In genomic region chr6:25477006-25477590, GRCh38 we compare ENCODE assay signal across 14 cellular contexts.
A peak's percentile ranks its signal among the peaks of the same experiment; 100 is the strongest.
DNase-seq lines count a peak whose midpoint lies in the region; ATAC-seq, FAIRE-seq and TF ChIP-seq lines count a peak whose summit lies in the region.
"Had no signal": no experiment of that assay in that cellular context is flagged by ENCODE, and none has a peak within 500 bp of the region (broad histone marks: within the 10 kb centered on the region; RNA-seq: fewer than 3 reads in every experiment).

No MANE protein-coding gene starts in this region.

- H2AFZ ChIP-seq in astrocyte (ENCODE audit: low read depth, low read length) = no peak overlapping the region

- no peaks in the 10 kb centered on the region for H3K79me2 ChIP-seq in astrocyte (ENCODE audit: insufficient read depth, low read length)

- peak overlapping the region; percentile 87 for H3K27ac Mint-ChIP-seq in astrocyte (ENCODE audit: unreplicated experiment)
- H3K27ac Mint-ChIP-seq: activated B cell treated with CpG ODN at 0.5 μM for 24 hours had no signal

- no peak for ATAC-seq in HG02981 (IDR thresholded peaks at IDR 0.05; ENCODE audit: unreplicated experiment)
- no peak for ATAC-seq in GM19467 (IDR thresholded peaks at IDR 0.05; ENCODE audit: unreplicated experiment)

- no peaks in the 10 kb centered on the region for H3K27me3 ChIP-seq in astrocyte (ENCODE audit: insufficient read depth, low read length)
- no peaks in the 10 kb centered on the region for H3K27me3 ChIP-seq in colonic mucosa
- H3K27me3 ChIP-seq: BLaER1, uterus had no signal

- peak; percentile 81 for FAIRE-seq in astrocyte (lab: Jason Lieb, UNC)

- intact Hi-C loops in colonic mucosa (cut with DNase I) = no loop called here

- peak overlapping the region; percentile 24 for H3K4me2 ChIP-seq in astrocyte (ENCODE audit: low read length)
- H3K4me2 ChIP-seq: BLaER1 had no signal

- H3K9me3 ChIP-seq in astrocyte (ENCODE audit: insufficient read depth, low read depth, low read length) (no peaks in the 10 kb centered on the region), colonic mucosa (no peaks in the 10 kb centered on the region)
- H3K9me3 ChIP-seq: BLaER1, uterus had no signal

- no peaks in the 10 kb centered on the region for H3K9me3 Mint-ChIP-seq in astrocyte (ENCODE audit: unreplicated experiment)
- H3K9me3 Mint-ChIP-seq: activated B cell treated with CpG ODN at 0.5 μM for 24 hours had no signal

- H3K36me3 ChIP-seq in astrocyte (ENCODE audit: insufficient read depth, low read length) = no peaks in the 10 kb centered on the region
- H3K36me3 ChIP-seq in colonic mucosa = peaks cover 4% of the 10 kb centered on the region
- H3K36me3 ChIP-seq: BLaER1, uterus had no signal

- no peak for TF ChIP-seq CTCF in AG10803 (conservative IDR thresholded peaks at IDR 0.05; ENCODE audit: low read length)
- no peak for TF ChIP-seq CTCF in astrocyte (IDR thresholded peaks at IDR 0.05; ENCODE audit: insufficient read depth, low read depth, low read length)
- no peak for TF ChIP-seq CTCF in colonic mucosa (IDR thresholded peaks at IDR 0.05)

- DNase-seq in AG10803 (ENCODE audit: low read depth) (peak; percentile 32), HS-27A (ENCODE audit: low read depth) (peak; percentile 73), astrocyte (ENCODE audit: low read depth) (peak; percentile 86), kidney glomerular epithelial cell (lab: John Stamatoyannopoulos, UW) (peak; percentile 53), colonic mucosa (no peak), NCI-H1092 (lab: John Stamatoyannopoulos, UW) (no peak)
- DNase-seq: activated B cell treated with CpG ODN at 0.5 μM for 24 hours; H7; MM.1S; stimulated activated CD4-positive, alpha-beta T cell treated with anti-CD3 and anti-CD28 coated beads, Interleukin-2, amount 100 ng/mL, for 24 hours; uterus had no signal

- no peak overlapping the region for H3K4me3 Mint-ChIP-seq in astrocyte (ENCODE audit: unreplicated experiment)
- H3K4me3 Mint-ChIP-seq: activated B cell treated with CpG ODN at 0.5 μM for 24 hours had no signal

- H4K20me1 ChIP-seq in astrocyte (ENCODE audit: insufficient read depth, low read length) = no peaks in the 10 kb centered on the region
- H4K20me1 ChIP-seq: BLaER1 had no signal

- H3K4me3 ChIP-seq in AG10803 (ENCODE audit: low read length) (no peak overlapping the region), astrocyte (ENCODE audit: insufficient read depth, low read depth, low read length) (no peak overlapping the region), colonic mucosa (no peak overlapping the region)
- H3K4me3 ChIP-seq: BLaER1, uterus had no signal

- H3K36me3 Mint-ChIP-seq in astrocyte (ENCODE audit: low read depth, unreplicated experiment) = peaks cover 11% of the 10 kb centered on the region

- no peak overlapping the region for H3K27ac ChIP-seq in astrocyte (ENCODE audit: low read depth, low read length)
- no peak overlapping the region for H3K27ac ChIP-seq in colonic mucosa
- H3K27ac ChIP-seq: BLaER1, uterus had no signal

- H3K4me1 Mint-ChIP-seq in astrocyte (ENCODE audit: low read depth, unreplicated experiment) = peaks cover 28% of the 10 kb centered on the region

- H3K27me3 Mint-ChIP-seq in astrocyte (ENCODE audit: low read depth, unreplicated experiment) = no peaks in the 10 kb centered on the region

- H3K4me1 ChIP-seq in astrocyte (ENCODE audit: insufficient read depth, low read length) (peaks cover 18% of the 10 kb centered on the region), colonic mucosa (no peaks in the 10 kb centered on the region)
- H3K4me1 ChIP-seq: BLaER1, uterus had no signal

- H3K9ac ChIP-seq in astrocyte (ENCODE audit: low read length) (no peak overlapping the region), colonic mucosa (ENCODE audit: low read depth in 2 of 2, low read length in 2 of 2) (no peak overlapping the region)
- H3K9ac ChIP-seq: BLaER1 had no signal

Comparison
In these comparisons a context has a peak if more than half of its experiments do, and no peak if none do; other contexts are left out.
1. DNase-seq: peak in AG10803 (single experiment), HS-27A (single experiment), astrocyte (single experiment) and kidney glomerular epithelial cell (single experiment); none in colonic mucosa (single experiment) and NCI-H1092 (single experiment).